13 cellular contexts compared by ENCODE assay signal in genomic region chr2:88481937-88482336, GRCh38. TPM values are rescaled to one million over a fixed set of nuclear protein-coding genes. Genes with fewer than 3 reads are reported as not detected.
A peak's percentile ranks its signal among the peaks of the same experiment; 100 is the strongest.
DNase-seq lines count a peak whose midpoint lies in the region; ATAC-seq and TF ChIP-seq lines count a peak whose summit lies in the region.
"Had no signal": no experiment of that assay in that cellular context is flagged by ENCODE, and none has a peak within 500 bp of the region (broad histone marks: within the 10 kb centered on the region; RNA-seq: fewer than 3 reads in every experiment).

No MANE protein-coding gene starts in this region.

- no peaks in the 10 kb centered on the region for H4K20me1 ChIP-seq in mammary epithelial cell (ENCODE audit: insufficient read depth, low read length)

- no peak overlapping the region for H3K4me2 ChIP-seq in mammary epithelial cell (ENCODE audit: insufficient read depth, low read depth, low read length)

- no peaks in the 10 kb centered on the region for H3K36me3 ChIP-seq in mammary epithelial cell (ENCODE audit: insufficient read depth, low read length)
- H3K36me3 ChIP-seq in prostate gland: no peaks in the 10 kb centered on the region
- H3K36me3 ChIP-seq: suprapubic skin had no signal

- H3K4me3 Mint-ChIP-seq in activated naive CD8-positive, alpha-beta T cell treated with anti-CD3 and anti-CD28 coated beads for 36 hours: no peak overlapping the region
- H3K4me3 Mint-ChIP-seq: activated CD8-positive, alpha-beta T cell treated with anti-CD3 and anti-CD28 coated beads for 36 hours; natural killer cell had no signal

- no peak for ATAC-seq in GM18519 (IDR thresholded peaks at IDR 0.05; ENCODE audit: low FRiP score, unreplicated experiment)
- ATAC-seq: activated CD8-positive, alpha-beta T cell treated with anti-CD3 and anti-CD28 coated beads for 36 hours; natural killer cell had no signal

- H3K4me1 ChIP-seq in mammary epithelial cell (ENCODE audit: insufficient read depth, low read length) (no peaks in the 10 kb centered on the region), prostate gland (replicated peaks) (no peaks in the 10 kb centered on the region)
- H3K4me1 ChIP-seq: suprapubic skin had no signal

- intact Hi-C loops in mammary epithelial cell (cut with micrococcal nuclease) (no loop called here), prostate gland (cut with DNase I) (no loop called here)

- peaks cover 11% of the 10 kb centered on the region for H3K27me3 Mint-ChIP-seq in activated naive CD8-positive, alpha-beta T cell treated with anti-CD3 and anti-CD28 coated beads for 36 hours

- no peaks in the 10 kb centered on the region for H3K4me1 Mint-ChIP-seq in activated naive CD8-positive, alpha-beta T cell treated with anti-CD3 and anti-CD28 coated beads for 36 hours
- H3K4me1 Mint-ChIP-seq: natural killer cell had no signal

- no peaks in the 10 kb centered on the region for H3K79me2 ChIP-seq in mammary epithelial cell (ENCODE audit: insufficient read depth, low read length)

- H3K36me3 Mint-ChIP-seq in activated naive CD8-positive, alpha-beta T cell treated with anti-CD3 and anti-CD28 coated beads for 36 hours: no peaks in the 10 kb centered on the region
- H3K36me3 Mint-ChIP-seq: natural killer cell had no signal

- H3K9me3 ChIP-seq in mammary epithelial cell (replicated peaks; ENCODE audit: insufficient read depth, low read length): no peaks in the 10 kb centered on the region
- H3K9me3 ChIP-seq in prostate gland: no peaks in the 10 kb centered on the region
- H3K9me3 ChIP-seq: suprapubic skin had no signal

- BruUV-seq in mammary epithelial cell (replicated peaks; lab: Mats Ljungman, UMichigan): no TSS peak

- DNase-seq in NCI-H187 treated with DMSO at 0.1 percent for 48 hours (lab: John Stamatoyannopoulos, UW): peak; percentile 18
- no peak for DNase-seq in NCI-H187 (lab: John Stamatoyannopoulos, UW)
- peak; percentile 23 for DNase-seq in NCI-H460 (ENCODE audit: extremely low read depth, low read depth)
- peak; percentile 49 for DNase-seq in mammary epithelial cell
- peak; percentile 24 for DNase-seq in retinal pigment epithelial cell (ENCODE audit: low read depth)
- DNase-seq in prostate gland (ENCODE audit: low spot score): no peak
- DNase-seq in activated naive CD8-positive, alpha-beta T cell treated with anti-CD3 and anti-CD28 coated beads for 36 hours: no peak
- DNase-seq: activated CD8-positive, alpha-beta T cell treated with anti-CD3 and anti-CD28 coated beads for 36 hours; natural killer cell; NCI-H2171; stimulated activated CD4-positive, alpha-beta T cell treated with anti-CD3 and anti-CD28 coated beads, Interleukin-2, amount 100 ng/mL, for 48 hours had no signal

- no peak for TF ChIP-seq POLR2A in prostate gland (IDR thresholded peaks at IDR 0.05)

- H3K27ac ChIP-seq in mammary epithelial cell (ENCODE audit: insufficient read depth, low read depth, low read length) (no peak overlapping the region), prostate gland (no peak overlapping the region)
- H3K27ac ChIP-seq: suprapubic skin had no signal

- H3K9me3 Mint-ChIP-seq in activated naive CD8-positive, alpha-beta T cell treated with anti-CD3 and anti-CD28 coated beads for 36 hours: no peaks in the 10 kb centered on the region
- H3K9me3 Mint-ChIP-seq: activated CD8-positive, alpha-beta T cell treated with anti-CD3 and anti-CD28 coated beads for 36 hours; natural killer cell had no signal

- H3K27ac Mint-ChIP-seq in activated naive CD8-positive, alpha-beta T cell treated with anti-CD3 and anti-CD28 coated beads for 36 hours: no peak overlapping the region
- H3K27ac Mint-ChIP-seq: activated CD8-positive, alpha-beta T cell treated with anti-CD3 and anti-CD28 coated beads for 36 hours; natural killer cell had no signal

- dilution Hi-C loops in mammary epithelial cell (cut with HindIII; ENCODE audit: low sequenced_read_pairs): no loop called here

- 91% methylated on average over 5 of the region's 5 CpGs for WGBS in mammary epithelial cell (ENCODE audit: low coverage, missing lambda C conversion rate)
- WGBS in prostate gland: 12% methylated on average over 5 of the region's 5 CpGs

- H2AFZ ChIP-seq in mammary epithelial cell (ENCODE audit: low read depth, low read length): no peak overlapping the region

- CTCF ChIA-PET in mammary epithelial cell (lab: Charles Lee; ENCODE audit: low non-redundant PET): no interaction called here

- no peak overlapping the region for H3K9ac ChIP-seq in mammary epithelial cell (ENCODE audit: insufficient read depth, low read length)

- in situ Hi-C loops in mammary epithelial cell (cut with MboI; ENCODE audit: low sequenced_read_pairs in 2 of 2): no loop called here

- H3K4me3 ChIP-seq in mammary epithelial cell (replicated peaks in 1 of 3; ENCODE audit: insufficient read depth in 1 of 3, low read depth in 2 of 3, low read length in 3 of 3): no peak overlapping the region
- no peak overlapping the region for H3K4me3 ChIP-seq in retinal pigment epithelial cell (ENCODE audit: low read length)
- H3K4me3 ChIP-seq in prostate gland: no peak overlapping the region
- H3K4me3 ChIP-seq: suprapubic skin had no signal

- H3K27me3 ChIP-seq in mammary epithelial cell (ENCODE audit: insufficient read depth, low read length): no peaks in the 10 kb centered on the region
- H3K27me3 ChIP-seq in prostate gland (replicated peaks; ENCODE audit: insufficient read depth): no peaks in the 10 kb centered on the region

- no peak for TF ChIP-seq CTCF in mammary epithelial cell (conservative IDR thresholded peaks at IDR 0.05 in 1 of 2, IDR thresholded peaks at IDR 0.05 in 1 of 2; ENCODE audit: extremely low read depth in 1 of 2, insufficient read depth in 1 of 2, low read depth in 1 of 2, low read length in 2 of 2)
- TF ChIP-seq CTCF in retinal pigment epithelial cell (conservative IDR thresholded peaks at IDR 0.05; ENCODE audit: low read depth, low read length): no peak
- no peak for TF ChIP-seq CTCF in prostate gland (IDR thresholded peaks at IDR 0.05)

RNA-seq across cellular contexts. Expression of gene FOXI3, which starts 29.4 kb away (rescaled TPM):
- total RNA-seq in NCI-H460 (2014; rRNA removed; shearing (Covaris generic)): not detected in 2 replicates
- polyA plus RNA-seq in NCI-H460 (2014; cell fraction: nucleus; rRNA removed): not detected in 2 replicates
- 1 to 10 TPM; 1.5 to 2.4 TPM for total RNA-seq in mammary epithelial cell
- polyA plus RNA-seq in mammary epithelial cell: 0.78 TPM
- 0.62 TPM for polyA minus RNA-seq in mammary epithelial cell
- under 1 TPM in 1 of 2 donors, not detected in 1; 0.40 TPM for total RNA-seq in prostate gland
- total RNA-seq in activated naive CD8-positive, alpha-beta T cell treated with anti-CD3 and anti-CD28 coated beads for 36 hours: not detected
- total RNA-seq: activated CD8-positive, alpha-beta T cell treated with anti-CD3 and anti-CD28 coated beads for 36 hours; natural killer cell had no signal

Comparison
In these comparisons a context has a peak if more than half of its experiments do, and no peak if none do; other contexts are left out.
1. DNase-seq: peak in NCI-H187 treated with DMSO at 0.1 percent for 48 hours (single experiment), NCI-H460 (single experiment), mammary epithelial cell (single experiment) and retinal pigment epithelial cell (single experiment); none in NCI-H187 (0 of 2), prostate gland (single experiment) and activated naive CD8-positive, alpha-beta T cell treated with anti-CD3 and anti-CD28 coated beads for 36 hours (single experiment).